Comparison of ENCODE assay signal across 16 cellular contexts in the genomic region with DNA sequence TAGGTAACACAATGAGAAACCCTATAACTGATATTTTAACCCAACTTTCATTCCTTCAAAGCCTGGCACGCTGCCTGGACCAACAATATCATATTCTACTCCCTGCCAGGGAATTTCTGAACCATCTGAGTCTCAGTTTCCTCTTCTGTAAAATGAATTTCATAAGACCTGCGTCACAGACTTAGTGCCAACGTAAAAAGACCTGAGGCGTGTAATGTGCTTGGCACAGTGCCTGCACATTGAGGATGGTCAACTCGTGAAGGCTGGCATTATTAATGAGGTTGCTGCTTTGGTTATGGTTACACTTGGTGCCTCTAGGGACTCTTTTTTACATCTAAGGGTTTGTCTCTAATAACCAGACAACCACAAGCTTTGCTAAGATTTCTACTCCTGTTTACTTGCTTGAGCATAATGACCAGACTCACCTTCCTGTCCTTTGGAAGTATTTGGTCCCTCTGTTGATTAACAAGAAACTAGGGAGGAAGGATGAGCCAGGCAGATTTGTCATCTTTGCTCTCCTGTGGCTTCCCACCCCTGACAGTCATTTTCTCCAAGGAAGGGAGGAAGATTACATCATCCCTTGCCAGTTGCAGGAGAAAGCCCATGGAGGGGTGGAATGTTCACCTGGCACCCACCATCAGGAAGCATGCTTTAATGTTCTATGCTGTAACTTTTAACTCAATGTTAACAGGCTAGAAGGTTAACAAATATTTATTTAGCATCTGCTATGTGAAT.
A peak's percentile ranks its signal among the peaks of the same experiment; 100 is the strongest.
DNase-seq lines count a peak whose midpoint lies in the region; ATAC-seq lines count a peak whose summit lies in the region.
"Had no signal": no experiment of that assay in that cellular context is flagged by ENCODE, and none has a peak within 500 bp of the region (broad histone marks: within the 10 kb centered on the region; RNA-seq: fewer than 3 reads in every experiment).

No MANE protein-coding gene starts in this region.

- no peak overlapping the region for H3K4me3 Mint-ChIP-seq in activated naive CD8-positive, alpha-beta T cell treated with anti-CD3 and anti-CD28 coated beads for 36 hours

- no peaks in the 10 kb centered on the region for H3K9me3 Mint-ChIP-seq in activated naive CD8-positive, alpha-beta T cell treated with anti-CD3 and anti-CD28 coated beads for 36 hours

- H3K27me3 Mint-ChIP-seq in activated naive CD8-positive, alpha-beta T cell treated with anti-CD3 and anti-CD28 coated beads for 36 hours: peaks cover 5% of the 10 kb centered on the region

- peak overlapping the region; percentile 62 for H3K27ac ChIP-seq in epithelial cell of prostate
- H3K27ac ChIP-seq: lower lobe of right lung, neutrophil had no signal

- H3K27ac Mint-ChIP-seq in activated naive CD8-positive, alpha-beta T cell treated with anti-CD3 and anti-CD28 coated beads for 36 hours: no peak overlapping the region

- DNase-seq in NCI-H2196 (lab: John Stamatoyannopoulos, UW; ENCODE audit: unreplicated experiment) (peak; percentile 22), NCI-H2196 treated with DMSO at 0.1 percent for 48 hours (lab: John Stamatoyannopoulos, UW; ENCODE audit: unreplicated experiment) (no peak), SHP77 (lab: John Stamatoyannopoulos, UW) (peak; percentile 31 to 62), epithelial cell of prostate (ENCODE audit: low read depth, low spot score) (no peak), COR-L47 (lab: John Stamatoyannopoulos, UW) (no peak), AML-193 (lab: John Stamatoyannopoulos, UW) (no peak)
- DNase-seq in activated naive CD8-positive, alpha-beta T cell treated with anti-CD3 and anti-CD28 coated beads for 36 hours: no peak
- DNase-seq: activated CD8-positive, alpha-beta memory T cell treated with anti-CD3 and anti-CD28 coated beads for 24 hours; activated gamma-delta T cell; HCEC 1CT; lower lobe of right lung; NCI-H1048; NCI-H510A treated with DMSO at 0.1 percent for 48 hours; small intestine had no signal

- H3K4me1 Mint-ChIP-seq in activated naive CD8-positive, alpha-beta T cell treated with anti-CD3 and anti-CD28 coated beads for 36 hours: no peaks in the 10 kb centered on the region

- no peak for ATAC-seq in GM19397 (IDR thresholded peaks at IDR 0.05; ENCODE audit: unreplicated experiment)

- no peaks in the 10 kb centered on the region for H3K36me3 Mint-ChIP-seq in activated naive CD8-positive, alpha-beta T cell treated with anti-CD3 and anti-CD28 coated beads for 36 hours

Comparison
In these comparisons a context has a peak if more than half of its experiments do, and no peak if none do; other contexts are left out.
1. DNase-seq: peak in NCI-H2196 (single experiment) and SHP77 (2 of 2); none in NCI-H2196 treated with DMSO at 0.1 percent for 48 hours (single experiment), epithelial cell of prostate (single experiment), COR-L47 (single experiment), AML-193 (0 of 2) and activated naive CD8-positive, alpha-beta T cell treated with anti-CD3 and anti-CD28 coated beads for 36 hours (single experiment).